Comparison of ENCODE assay signal across 8 cellular contexts in genomic region chr16:88810166-88810867, GRCh38. TPM values are rescaled to one million over a fixed set of nuclear protein-coding genes. Genes with fewer than 3 reads are reported as not detected.
DNase-seq lines count a peak whose midpoint lies in the region; ATAC-seq and TF ChIP-seq lines count a peak whose summit lies in the region.

No MANE protein-coding gene starts in this region.

- no peaks in the 10 kb centered on the region for H3K27me3 ChIP-seq in Caco-2 (replicated peaks; ENCODE audit: control insufficient read depth, insufficient read depth, low read length)
- no peaks in the 10 kb centered on the region for H3K27me3 ChIP-seq in MG63
- no peaks in the 10 kb centered on the region for H3K27me3 ChIP-seq in adrenal gland
- H3K27me3 ChIP-seq in upper lobe of left lung, result no peaks in the 10 kb centered on the region

- TF ChIP-seq CTCF in Caco-2 (IDR thresholded peaks at IDR 0.05; ENCODE audit: insufficient read depth in 1 of 2, low read depth in 1 of 2, low read length in 1 of 2, severe bottlenecking in 1 of 2, unreplicated experiment in 1 of 2) (no peak), adrenal gland (IDR thresholded peaks at IDR 0.05) (no peak), upper lobe of left lung (IDR thresholded peaks at IDR 0.05) (no peak)

- DNase-seq in Caco-2, result peak in 1 of 2 experiments; percentile 66
- DNase-seq in MG63, result no peak
- DNase-seq in adrenal gland, result no peak
- no peak for DNase-seq in memory B cell (ENCODE audit: low spot score in 2 of 2)
- peak in 1 of 2 donors; percentile 50 for DNase-seq in upper lobe of left lung
- DNase-seq in NCI-H2196 (lab: John Stamatoyannopoulos, UW; ENCODE audit: unreplicated experiment), result no peak

- H3K36me3 Mint-ChIP-seq in Caco-2 (ENCODE audit: insufficient read depth, unreplicated experiment) (peaks cover 86% of the 10 kb centered on the region), memory B cell (peaks cover 1% of the 10 kb centered on the region)

- H3K36me3 ChIP-seq in Caco-2 (ENCODE audit: control insufficient read depth, insufficient read depth, low read length) (peaks cover 22% of the 10 kb centered on the region), MG63 (peaks cover 40% of the 10 kb centered on the region), adrenal gland (replicated peaks in 1 of 2) (no peaks in the 10 kb centered on the region), upper lobe of left lung (peaks cover 0 to 22% (median 10%) of the 10 kb centered on the region in 4 donors)

- H3K4me3 ChIP-seq in Caco-2 (ENCODE audit: low read depth, low read length) (peak overlapping the region; percentile 96), MG63 (peak overlapping the region; percentile 75), adrenal gland (peak overlapping the region in 2 of 4 donors; percentile 6 to 92), upper lobe of left lung (peak overlapping the region in 3 of 4 donors; percentile 59 to 97 (median 92))

- peak overlapping the region; percentile 97 for H3K4me3 Mint-ChIP-seq in Caco-2 (ENCODE audit: unreplicated experiment)
- H3K4me3 Mint-ChIP-seq in memory B cell, result peak overlapping the region; percentile 99

- H3K27ac ChIP-seq in adrenal gland, result peak overlapping the region in 4 of 5 donors; percentile 77 to 99 (median 92)
- H3K27ac ChIP-seq in upper lobe of left lung, result peak overlapping the region; percentile 90 to 93 (median 92)

- 23 to 44% (median 25%) methylated on average over 5 to 11 of the region's 11 CpGs for WGBS in adrenal gland, 4 donors
- WGBS in upper lobe of left lung, 2 donors, result 10 to 47% methylated on average over 2 to 11 of the region's 11 CpGs

- TF ChIP-seq EP300 in upper lobe of left lung (IDR thresholded peaks at IDR 0.05), result no peak

- no peaks in the 10 kb centered on the region for H3K27me3 Mint-ChIP-seq in Caco-2 (ENCODE audit: insufficient read depth, unreplicated experiment)
- no peaks in the 10 kb centered on the region for H3K27me3 Mint-ChIP-seq in memory B cell

- no peak for ATAC-seq in memory B cell (ENCODE audit: low read depth)
- no peak for ATAC-seq in upper lobe of left lung (ENCODE audit: low FRiP score in 2 of 2)
- ATAC-seq in HG02884 (IDR thresholded peaks at IDR 0.05; ENCODE audit: unreplicated experiment), result no peak
- ATAC-seq in GM19035 (IDR thresholded peaks at IDR 0.05; ENCODE audit: unreplicated experiment), result no peak

- CTCF ChIA-PET in Caco-2 (lab: Charles Lee), result interaction anchor here (1.2 to 3.1 kb wide), 2 partner anchors 47 to 73 kb away, joined by 4 to 29 read pairs; no protein-coding TSS in a partner anchor

- H3K4me1 Mint-ChIP-seq in Caco-2 (ENCODE audit: low read depth, unreplicated experiment), result no peaks in the 10 kb centered on the region
- peaks cover 13% of the 10 kb centered on the region for H3K4me1 Mint-ChIP-seq in memory B cell

- POLR2A ChIA-PET in Caco-2 (lab: Charles Lee), result interaction anchor here (1.2 to 2.5 kb wide), 2 partner anchors 47 to 406 kb away, joined by 3 to 13 read pairs; partner anchors contain the start of genes GALNS and TRAPPC2L

- intact Hi-C loops in Caco-2 (cut with micrococcal nuclease; ENCODE audit: unreplicated experiment) (no loop called here), adrenal gland (cut with DNase I) (no loop called here)

- TF ChIP-seq POLR2A in adrenal gland (IDR thresholded peaks at IDR 0.05), result no peak
- no peak for TF ChIP-seq POLR2A in upper lobe of left lung (IDR thresholded peaks at IDR 0.05)

- H3K9me3 Mint-ChIP-seq in Caco-2 (ENCODE audit: unreplicated experiment), result no peaks in the 10 kb centered on the region
- no peaks in the 10 kb centered on the region for H3K9me3 Mint-ChIP-seq in memory B cell

- H3K27ac Mint-ChIP-seq in Caco-2 (ENCODE audit: unreplicated experiment) (peak overlapping the region; percentile 98), memory B cell (no peak overlapping the region)

- no TSS peak for BruUV-seq in Caco-2 (replicated peaks; lab: Mats Ljungman, UMichigan)

- H3K9me3 ChIP-seq in Caco-2, result no peaks in the 10 kb centered on the region
- H3K9me3 ChIP-seq in MG63, result no peaks in the 10 kb centered on the region
- no peaks in the 10 kb centered on the region for H3K9me3 ChIP-seq in adrenal gland (replicated peaks in 1 of 3)
- H3K9me3 ChIP-seq in upper lobe of left lung, result no peaks in the 10 kb centered on the region

- H3K4me1 ChIP-seq in Caco-2 (peaks cover 15% of the 10 kb centered on the region), adrenal gland (replicated peaks in 1 of 2) (peaks cover 23 to 29% of the 10 kb centered on the region in 2 donors), upper lobe of left lung (peaks cover 26 to 41% (median 32%) of the 10 kb centered on the region in 4 donors)

RNA-seq across cellular contexts. Expression of gene APRT, which starts 1.4 kb away (rescaled TPM):
- total RNA-seq in Caco-2 (2022) (251 and 268 TPM in 2 replicates), adrenal gland (100 to 1,000 TPM; 145 to 250 (median 181) TPM), upper lobe of left lung (100 to 1,000 TPM in 4 of 6 donors, 10 to 100 TPM in 2; 76.5 to 147 (median 124) TPM)
- total RNA-seq in MG63 (2014; rRNA removed; shearing (Covaris generic); ENCODE audit: low replicate concordance), result 290 and 307 TPM in 2 replicates
- 100 to 1,000 TPM; 116 to 227 (median 121) TPM for polyA plus RNA-seq in adrenal gland

RNA-seq across cellular contexts. Expression of gene CDT1, which starts 6.7 kb away (rescaled TPM):
- 97.7 and 98.0 TPM in 2 replicates for total RNA-seq in Caco-2 (2022)
- 9.3 and 14.3 TPM in 2 replicates for total RNA-seq in MG63 (2014; rRNA removed; shearing (Covaris generic); ENCODE audit: low replicate concordance)
- total RNA-seq in adrenal gland, result 1 to 10 TPM in 6 of 8 donors, under 1 TPM in 1, not detected in 1; 0.52 to 4.5 (median 1.7) TPM
- polyA plus RNA-seq in adrenal gland, result under 1 TPM; 0.29 to 0.44 (median 0.40) TPM
- 1 to 10 TPM in 5 of 6 donors, not detected in 1; 2.3 to 4.7 (median 3.5) TPM for total RNA-seq in upper lobe of left lung

RNA-seq across cellular contexts. Expression of gene PIEZO1, which starts 25.3 kb away (rescaled TPM):
- total RNA-seq in Caco-2 (2022), result 248 and 284 TPM in 2 replicates
- 77.6 and 88.5 TPM in 2 replicates for total RNA-seq in MG63 (2014; rRNA removed; shearing (Covaris generic); ENCODE audit: low replicate concordance)
- total RNA-seq in adrenal gland, result 100 to 1,000 TPM in 2 of 8 donors, 10 to 100 TPM in 6; 48.9 to 119 (median 92.4) TPM
- polyA plus RNA-seq in adrenal gland, result 100 to 1,000 TPM in 2 of 3 donors, 10 to 100 TPM in 1; 16.6 to 327 (median 259) TPM
- total RNA-seq in upper lobe of left lung, result 100 to 1,000 TPM; 107 to 535 (median 239) TPM

RNA-seq across cellular contexts. Expression of gene GALNS, which starts 46.4 kb away (rescaled TPM):
- 55.3 and 57.8 TPM in 2 replicates for total RNA-seq in Caco-2 (2022)
- 8.8 and 11.3 TPM in 2 replicates for total RNA-seq in MG63 (2014; rRNA removed; shearing (Covaris generic); ENCODE audit: low replicate concordance)
- total RNA-seq in adrenal gland, result 10 to 100 TPM; 22.2 to 57.0 (median 36.2) TPM
- polyA plus RNA-seq in adrenal gland, result 10 to 100 TPM; 33.3 to 63.1 (median 37.2) TPM
- total RNA-seq in upper lobe of left lung, result 100 to 1,000 TPM in 1 of 6 donors, 10 to 100 TPM in 5; 24.8 to 140 (median 45.6) TPM

RNA-seq across cellular contexts. Expression of gene TRAPPC2L, which starts 46.6 kb away (rescaled TPM):
- total RNA-seq in Caco-2 (2022) (179 and 181 TPM in 2 replicates), adrenal gland (100 to 1,000 TPM in 5 of 8 donors, 10 to 100 TPM in 3; 56.7 to 279 (median 117) TPM), upper lobe of left lung (10 to 100 TPM; 10.9 to 62.5 (median 32.4) TPM)
- 34.4 and 35.6 TPM in 2 replicates for total RNA-seq in MG63 (2014; rRNA removed; shearing (Covaris generic); ENCODE audit: low replicate concordance)
- polyA plus RNA-seq in adrenal gland, result 100 to 1,000 TPM; 150 to 259 (median 250) TPM
